16 cellular contexts compared by ENCODE assay signal in the genomic region with DNA sequence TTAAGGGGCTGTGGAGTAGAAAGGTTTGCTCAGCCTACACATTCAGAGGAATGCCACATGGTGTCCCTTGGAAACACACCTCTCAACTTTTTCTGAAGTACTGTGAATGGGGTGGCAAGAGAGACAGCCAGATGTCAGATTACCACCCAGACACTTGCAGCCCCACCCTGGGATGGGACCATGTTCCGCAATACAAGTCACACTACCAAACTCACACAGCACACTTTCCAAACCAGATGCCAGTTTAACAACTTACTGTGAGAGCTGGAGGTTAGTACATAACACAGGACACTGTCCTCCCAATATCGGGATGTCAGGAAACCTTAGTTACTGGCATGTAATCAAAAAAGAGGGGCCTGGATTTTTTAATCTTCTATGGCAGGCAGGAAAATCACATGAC. TPM values are rescaled to one million over a fixed set of nuclear protein-coding genes. Genes with fewer than 3 reads are reported as not detected.
DNase-seq lines count a peak whose midpoint lies in the region; ATAC-seq and TF ChIP-seq lines count a peak whose summit lies in the region.
"Had no signal": no experiment of that assay in that cellular context is flagged by ENCODE, and none has a peak within 500 bp of the region (broad histone marks: within the 10 kb centered on the region; RNA-seq: fewer than 3 reads in every experiment).

No MANE protein-coding gene starts in this region.

- H3K27me3 ChIP-seq in CD4-positive, CD25-positive, alpha-beta regulatory T cell (ENCODE audit: control insufficient read depth, insufficient read depth, low read length), result no peaks in the 10 kb centered on the region
- no peaks in the 10 kb centered on the region for H3K27me3 ChIP-seq in H9 (ENCODE audit: insufficient read depth, low read length)
- H3K27me3 ChIP-seq in body of pancreas, result no peaks in the 10 kb centered on the region
- no peaks in the 10 kb centered on the region for H3K27me3 ChIP-seq in osteoblast (ENCODE audit: insufficient read depth, low read length)
- H3K27me3 ChIP-seq: ascending aorta, foreskin keratinocyte had no signal

- no peak overlapping the region for H3K4ac ChIP-seq in H9 (ENCODE audit: low read depth, low read length)

- H3K9me3 ChIP-seq in CD4-positive, CD25-positive, alpha-beta regulatory T cell (ENCODE audit: control insufficient read depth in 2 of 2, low read length in 2 of 2), result no peaks in the 10 kb centered on the region
- H3K9me3 ChIP-seq in H9 (ENCODE audit: control insufficient read depth, low read depth, low read length) (no peaks in the 10 kb centered on the region), body of pancreas (no peaks in the 10 kb centered on the region), osteoblast (ENCODE audit: low read depth, low read length) (no peaks in the 10 kb centered on the region)
- H3K9me3 ChIP-seq: ascending aorta had no signal

- H3K4me3 ChIP-seq in CD4-positive, CD25-positive, alpha-beta regulatory T cell (ENCODE audit: low read depth, low read length), result peak overlapping the region; percentile 47
- no peak overlapping the region for H3K4me3 ChIP-seq in body of pancreas
- no peak overlapping the region for H3K4me3 ChIP-seq in osteoblast (ENCODE audit: insufficient read depth, low read length)
- H3K4me3 ChIP-seq: ascending aorta had no signal

- peak overlapping the region; percentile 59 to 81 (median 70) for H3K4me3 Mint-ChIP-seq in CD4-positive, CD25-positive, alpha-beta regulatory T cell
- no peak overlapping the region for H3K4me3 Mint-ChIP-seq in H9
- H3K4me3 Mint-ChIP-seq: stimulated activated naive CD8-positive, alpha-beta T cell treated with anti-CD3 and anti-CD28 coated beads, Interleukin-15, amount 100 ng/mL, for 72 hours had no signal

- peaks cover 93% of the 10 kb centered on the region for H3K4me1 ChIP-seq in CD4-positive, CD25-positive, alpha-beta regulatory T cell (ENCODE audit: control insufficient read depth, insufficient read depth, low read length, poor library complexity, severe bottlenecking)
- H3K4me1 ChIP-seq in H9 (ENCODE audit: insufficient read depth, low read length), result peaks cover 31% of the 10 kb centered on the region; the same call in 1 of the 2 replicates
- peaks cover 78% of the 10 kb centered on the region for H3K4me1 ChIP-seq in body of pancreas
- peaks cover 49% of the 10 kb centered on the region for H3K4me1 ChIP-seq in osteoblast (ENCODE audit: insufficient read depth, low read length)

- H3K27me3 Mint-ChIP-seq in CD4-positive, CD25-positive, alpha-beta regulatory T cell, result no peaks in the 10 kb centered on the region
- no peaks in the 10 kb centered on the region for H3K27me3 Mint-ChIP-seq in H9 (ENCODE audit: low read depth)
- H3K27me3 Mint-ChIP-seq: progenitor cell of endocrine pancreas; stimulated activated naive CD8-positive, alpha-beta T cell treated with anti-CD3 and anti-CD28 coated beads, Interleukin-15, amount 100 ng/mL, for 72 hours had no signal

- peaks cover 89% of the 10 kb centered on the region for H3K79me2 ChIP-seq in H9 (ENCODE audit: insufficient read depth, low read length)
- H3K79me2 ChIP-seq in osteoblast (ENCODE audit: insufficient read depth, low read length), result peaks cover 94% of the 10 kb centered on the region

- H3K4me2 ChIP-seq in H9 (ENCODE audit: insufficient read depth, insufficient read length, low read length), result no peak overlapping the region
- no peak overlapping the region for H3K4me2 ChIP-seq in osteoblast (ENCODE audit: insufficient read depth, low read length)

- peak overlapping the region in 1 of 3 donors; percentile 75 for H3K27ac Mint-ChIP-seq in CD4-positive, CD25-positive, alpha-beta regulatory T cell
- peak overlapping the region in 2 of 3 experiments; percentile 41 to 50; a peak in 2 of 7 replicates for H3K27ac Mint-ChIP-seq in H9

- no peaks in the 10 kb centered on the region for H3K9me3 Mint-ChIP-seq in CD4-positive, CD25-positive, alpha-beta regulatory T cell
- no peaks in the 10 kb centered on the region for H3K9me3 Mint-ChIP-seq in H9
- H3K9me3 Mint-ChIP-seq: stimulated activated naive CD8-positive, alpha-beta T cell treated with anti-CD3 and anti-CD28 coated beads, Interleukin-15, amount 100 ng/mL, for 72 hours had no signal

- H3K36me3 ChIP-seq in CD4-positive, CD25-positive, alpha-beta regulatory T cell (ENCODE audit: control insufficient read depth, insufficient read depth, low read length), result no peaks in the 10 kb centered on the region
- H3K36me3 ChIP-seq in body of pancreas (replicated peaks in 1 of 2; ENCODE audit: insufficient read depth in 1 of 2, low read depth in 2 of 2) (no peaks in the 10 kb centered on the region), osteoblast (ENCODE audit: insufficient read depth, low read length) (no peaks in the 10 kb centered on the region)
- H3K36me3 ChIP-seq: ascending aorta had no signal

- H3K56ac ChIP-seq in H9 (ENCODE audit: insufficient read length, low read depth, low read length), result no peak overlapping the region

- DNase-seq in CD4-positive, CD25-positive, alpha-beta regulatory T cell, result no peak
- DNase-seq in H9 (no peak), body of pancreas (no peak), osteoblast (ENCODE audit: insufficient read length, low spot score, missing footprints) (peak; percentile 41), NK-92 (lab: John Stamatoyannopoulos, UW; ENCODE audit: unreplicated experiment) (no peak), COLO829 (ENCODE audit: low spot score) (no peak), NCI-H2196 (lab: John Stamatoyannopoulos, UW; ENCODE audit: unreplicated experiment) (no peak)
- DNase-seq: foreskin keratinocyte; H7; NCI-H1105; NCI-H774; SHP77 treated with DMSO at 0.1 percent for 48 hours; stimulated activated CD4-positive, alpha-beta T cell treated with anti-CD3 and anti-CD28 coated beads, Interleukin-2, amount 100 ng/mL, for 48 hours; stimulated activated naive CD8-positive, alpha-beta T cell treated with anti-CD3 and anti-CD28 coated beads, Interleukin-15, amount 100 ng/mL, for 72 hours had no signal

- no peak overlapping the region for H3T11ph ChIP-seq in H9 (ENCODE audit: low read length)

- H2BK12ac ChIP-seq in H9 (ENCODE audit: insufficient read length, low read depth, low read length), result no peak overlapping the region

- H3K36me3 Mint-ChIP-seq in CD4-positive, CD25-positive, alpha-beta regulatory T cell, result no peaks in the 10 kb centered on the region
- no peaks in the 10 kb centered on the region for H3K36me3 Mint-ChIP-seq in H9 (ENCODE audit: insufficient read depth in 1 of 3, low read depth in 3 of 3)

- H3K4me1 Mint-ChIP-seq in CD4-positive, CD25-positive, alpha-beta regulatory T cell, result peaks cover 52 to 92% (median 80%) of the 10 kb centered on the region in 4 donors
- peaks cover 75 to 81% of the 10 kb centered on the region in 2 experiments for H3K4me1 Mint-ChIP-seq in H9

- no peak overlapping the region for H4K5ac ChIP-seq in H9 (ENCODE audit: insufficient read length, low read depth, low read length)

- H3K27ac ChIP-seq in CD4-positive, CD25-positive, alpha-beta regulatory T cell (ENCODE audit: insufficient read depth, low read length, poor library complexity, severe bottlenecking), result no peak overlapping the region
- H3K27ac ChIP-seq in H9 (ENCODE audit: insufficient read length, low read depth, low read length) (no peak overlapping the region), body of pancreas (peak overlapping the region in 2 of 4 donors; percentile 15 to 45), osteoblast (ENCODE audit: low read depth, low read length) (no peak overlapping the region)
- H3K27ac ChIP-seq: ascending aorta, foreskin keratinocyte had no signal

- no peaks in the 10 kb centered on the region for H3K23me2 ChIP-seq in H9 (ENCODE audit: insufficient read length, low read depth, low read length, poor library complexity, severe bottlenecking)

- no peak for ATAC-seq in CD4-positive, CD25-positive, alpha-beta regulatory T cell (ENCODE audit: low read depth in 2 of 2)
- ATAC-seq in body of pancreas, result peak; percentile 19
- ATAC-seq: foreskin keratinocyte; stimulated activated naive CD8-positive, alpha-beta T cell treated with anti-CD3 and anti-CD28 coated beads, Interleukin-15, amount 100 ng/mL, for 72 hours had no signal

- H3K9ac ChIP-seq in H9 (ENCODE audit: extremely low read depth, insufficient read length, low read length), result no peak overlapping the region

- no peak for TF ChIP-seq POLR2A in body of pancreas (IDR thresholded peaks at IDR 0.05)

- peaks cover 5% of the 10 kb centered on the region for H3K79me1 ChIP-seq in H9 (ENCODE audit: insufficient read depth, low read depth, low read length, poor library complexity, severe bottlenecking)

- WGBS in H9 (ENCODE audit: extremely low coverage, insufficient read length, low lambda C conversion rate), result no CpG with 5 or more reads among the region's 2 CpGs
- 54 to 90% methylated on average over 1 to 2 of the region's 2 CpGs for WGBS in body of pancreas, 2 donors

- H3K18ac ChIP-seq in H9 (ENCODE audit: insufficient read length, low read depth, low read length), result no peak overlapping the region

- no peak overlapping the region for H3K23ac ChIP-seq in H9 (ENCODE audit: insufficient read length, low read depth, low read length)

- H4K8ac ChIP-seq in H9 (replicated peaks; ENCODE audit: insufficient read length, low read depth, low read length), result no peak overlapping the region

- H2AFZ ChIP-seq in H9 (ENCODE audit: low read length) (no peak overlapping the region), osteoblast (ENCODE audit: low read length) (no peak overlapping the region)

- no peak overlapping the region for H2BK5ac ChIP-seq in H9 (ENCODE audit: insufficient read length, low read length)

- H2BK15ac ChIP-seq in H9 (ENCODE audit: low read depth, low read length), result no peak overlapping the region

- no peak overlapping the region for H4K91ac ChIP-seq in H9 (ENCODE audit: insufficient read length, low read depth, low read length)

- intact Hi-C loops in body of pancreas (cut with DNase I), result no loop called here

- H2AK5ac ChIP-seq in H9 (ENCODE audit: insufficient read length, low read length), result no peak overlapping the region

- TF ChIP-seq CTCF in H9 (conservative IDR thresholded peaks at IDR 0.05) (no peak), body of pancreas (IDR thresholded peaks at IDR 0.05) (no peak), osteoblast (IDR thresholded peaks at IDR 0.05; ENCODE audit: extremely low read depth, low read depth, low read length) (no peak)

- H2BK20ac ChIP-seq in H9 (ENCODE audit: low read depth, low read length, poor library complexity, severe bottlenecking), result no peak overlapping the region

- no peaks in the 10 kb centered on the region for H4K20me1 ChIP-seq in H9 (ENCODE audit: control insufficient read depth, insufficient read depth, insufficient read length)
- peaks cover 91% of the 10 kb centered on the region for H4K20me1 ChIP-seq in osteoblast (ENCODE audit: insufficient read depth, low read length)

- no peak overlapping the region for H2BK120ac ChIP-seq in H9 (ENCODE audit: low read depth, low read length, poor library complexity, severe bottlenecking)

- no peak overlapping the region for H3K14ac ChIP-seq in H9 (ENCODE audit: insufficient read depth, low read length)

RNA-seq across cellular contexts. Expression of a gene that starts 7.9 kb away (rescaled TPM):
- 296 TPM for total RNA-seq in CD4-positive, CD25-positive, alpha-beta regulatory T cell
- polyA plus RNA-seq in CD4-positive, CD25-positive, alpha-beta regulatory T cell, result 1 to 10 TPM; 6.8 to 9.1 (median 7.0) TPM
- total RNA-seq in H9 (2021) (182 and 192 TPM in 2 replicates), body of pancreas (10 to 100 TPM; 36.1 to 38.2 TPM), osteoblast (46.0 and 51.4 TPM in 2 replicates)

Comparison
In these comparisons a context has a peak if more than half of its experiments do, and no peak if none do; other contexts are left out.
1. H3K4me3 Mint-ChIP-seq: peak in CD4-positive, CD25-positive, alpha-beta regulatory T cell (4 of 4); none in H9 (0 of 2).